8 cellular contexts compared by ENCODE assay signal in genomic region chr3:57544181-57545125, GRCh38. TPM values are rescaled to one million over a fixed set of nuclear protein-coding genes. Genes with fewer than 3 reads are reported as not detected.
DNase-seq lines count a peak whose midpoint lies in the region; ATAC-seq and TF ChIP-seq lines count a peak whose summit lies in the region.

Gene DNAH12, minus strand, starts transcription at chr3:57544344. Its CDS starts 1,474 bp downstream, at chr3:57542870.

- DNase-seq in DMS 273 treated with DMSO at 0.1 percent for 48 hours (lab: John Stamatoyannopoulos, UW) (peak; percentile 4), germinal center (ENCODE audit: low spot score) (peak; percentile 47), retinal pigment epithelial cell (ENCODE audit: low read depth) (peak; percentile 44), sigmoid colon (no peak), superior temporal gyrus (ENCODE audit: extremely low spot score) (no peak)

- H3K27me3 ChIP-seq in sigmoid colon = peaks cover 0 to 15% (median 0%) of the 10 kb centered on the region in 3 donors

- H3K4me1 ChIP-seq in sigmoid colon = peaks cover 0 to 9% (median 4%) of the 10 kb centered on the region in 4 donors

- H3K9me3 Mint-ChIP-seq in IgD-negative memory B cell = no peaks in the 10 kb centered on the region

- TF ChIP-seq EP300 in sigmoid colon (IDR thresholded peaks at IDR 0.05) = no peak

- peak within 1 kb of the TSS in 3 of 4 donors; percentile 46 to 76 (median 68) for H3K4me3 Mint-ChIP-seq in IgD-negative memory B cell

- peak; percentile 72 for ATAC-seq in SK-N-SH treated with all-trans-retinoic acid at 6 μM for 48 hours
- no peak for ATAC-seq in HG02759 (IDR thresholded peaks at IDR 0.05; ENCODE audit: unreplicated experiment)

- H3K9me3 ChIP-seq in sigmoid colon = no peaks in the 10 kb centered on the region

- H3K36me3 Mint-ChIP-seq in IgD-negative memory B cell = peaks cover 5% of the 10 kb centered on the region

- peak within 1 kb of the TSS; percentile 59 for H3K4me3 ChIP-seq in retinal pigment epithelial cell (ENCODE audit: low read length)
- H3K4me3 ChIP-seq in sigmoid colon = no peak within 1 kb of the TSS

- TF ChIP-seq CTCF in retinal pigment epithelial cell (conservative IDR thresholded peaks at IDR 0.05; ENCODE audit: low read depth, low read length) = no peak
- no peak for TF ChIP-seq CTCF in sigmoid colon (IDR thresholded peaks at IDR 0.05)

- peaks cover 3% of the 10 kb centered on the region for H3K27me3 Mint-ChIP-seq in IgD-negative memory B cell

- H3K36me3 ChIP-seq in sigmoid colon = no peaks in the 10 kb centered on the region

- H3K27ac ChIP-seq in sigmoid colon = no peak within 1 kb of the TSS

- no peak for TF ChIP-seq POLR2A in sigmoid colon (IDR thresholded peaks at IDR 0.05)

- peaks cover 2 to 10% (median 9%) of the 10 kb centered on the region in 3 donors for H3K4me1 Mint-ChIP-seq in IgD-negative memory B cell

- intact Hi-C loops in sigmoid colon (cut with DNase I) = no loop called here

- H3K27ac Mint-ChIP-seq in IgD-negative memory B cell = no peak within 1 kb of the TSS

- WGBS in sigmoid colon, 2 donors = 3 to 9% methylated on average over 20 of the region's 20 CpGs

TF ChIP-seq in SK-N-SH treated with all-trans-retinoic acid at 6 μM for 48 hours, 23 proteins besides CTCF, POLR2A, EP300 and RAD21:
- no peak for TF ChIP-seq ZFP3 (CRISPR knock-in tag; IDR thresholded peaks at IDR 0.05)
- no peak for TF ChIP-seq TOX (CRISPR knock-in tag; IDR thresholded peaks at IDR 0.05; ENCODE audit: borderline replicate concordance)
- no peak for TF ChIP-seq PPARA (CRISPR knock-in tag; IDR thresholded peaks at IDR 0.05; ENCODE audit: borderline replicate concordance)
- TF ChIP-seq TCF4 (CRISPR knock-in tag; IDR thresholded peaks at IDR 0.05; ENCODE audit: borderline replicate concordance) = no peak
- no peak for TF ChIP-seq ARNTL (CRISPR knock-in tag; IDR thresholded peaks at IDR 0.05; ENCODE audit: borderline replicate concordance, low read depth)
- TF ChIP-seq ZNF70 (CRISPR knock-in tag; IDR thresholded peaks at IDR 0.05) = no peak
- TF ChIP-seq PATZ1 (CRISPR knock-in tag; IDR thresholded peaks at IDR 0.05; ENCODE audit: borderline replicate concordance) = no peak
- no peak for TF ChIP-seq ZC3H10 (CRISPR knock-in tag; IDR thresholded peaks at IDR 0.05)
- TF ChIP-seq RARB (CRISPR knock-in tag; IDR thresholded peaks at IDR 0.05) = no peak
- no peak for TF ChIP-seq GLIS3 (CRISPR knock-in tag; IDR thresholded peaks at IDR 0.05)
- no peak for TF ChIP-seq ZNF8 (CRISPR knock-in tag; IDR thresholded peaks at IDR 0.05)
- TF ChIP-seq BACH2 (CRISPR knock-in tag; IDR thresholded peaks at IDR 0.05; ENCODE audit: borderline replicate concordance) = no peak
- TF ChIP-seq SNAI2 (CRISPR knock-in tag; IDR thresholded peaks at IDR 0.05) = no peak
- no peak for TF ChIP-seq ESRRG (CRISPR knock-in tag; IDR thresholded peaks at IDR 0.05)
- TF ChIP-seq TSHZ2 (CRISPR knock-in tag; IDR thresholded peaks at IDR 0.05) = no peak
- no peak for TF ChIP-seq ZNF565 (CRISPR knock-in tag; conservative IDR thresholded peaks at IDR 0.05; ENCODE audit: low read depth)

RNA-seq across cellular contexts. Expression of gene DNAH12, which starts in this region (rescaled TPM):
- polyA plus RNA-seq in IgD-negative memory B cell = not detected
- total RNA-seq in sigmoid colon = under 1 TPM in 2 of 4 donors, not detected in 2; 0.27 to 0.28 TPM
- under 1 TPM in 1 of 3 donors, not detected in 2; 0.16 TPM for polyA plus RNA-seq in sigmoid colon

Comparison
In these comparisons a context has a peak if more than half of its experiments do, and no peak if none do; other contexts are left out.
1. DNase-seq: peak in DMS 273 treated with DMSO at 0.1 percent for 48 hours (single experiment), germinal center (single experiment) and retinal pigment epithelial cell (single experiment); none in sigmoid colon (single experiment) and superior temporal gyrus (single experiment).